30 cellular contexts compared by ENCODE assay signal in genomic region chr2:48886919-48887318, GRCh38.
"Had no signal": no experiment of that assay in that cellular context is flagged by ENCODE, and none has a peak within 500 bp of the region (broad histone marks: within the 10 kb centered on the region; RNA-seq: fewer than 3 reads in every experiment).

No MANE protein-coding gene starts in this region.

- H3K4me1 ChIP-seq: adrenal gland, body of pancreas, esophagus muscularis mucosa, foreskin keratinocyte, gastrocnemius medialis, heart left ventricle had no signal

- FAIRE-seq: colon had no signal

- ATAC-seq: activated CD4-positive, alpha-beta T cell treated with anti-CD3 and anti-CD28 coated beads for 36 hours; activated CD8-positive, alpha-beta memory T cell treated with anti-CD3 and anti-CD28 coated beads, Interleukin-2, amount 10 ng/mL, durations not matched to agents 7 days and 5 days; activated CD8-positive, alpha-beta T cell treated with anti-CD3 and anti-CD28 coated beads, Interleukin-2, amount 10 ng/mL, durations not matched to agents 7 days and 5 days; activated naive CD8-positive, alpha-beta T cell treated with anti-CD3 and anti-CD28 coated beads, Interleukin-2, amount 50 U/mL, for 24 hours; body of pancreas; effector memory CD8-positive, alpha-beta T cell; foreskin keratinocyte; gastrocnemius medialis; heart left ventricle had no signal

- H3K27ac ChIP-seq: adrenal gland, body of pancreas, esophagus muscularis mucosa, foreskin keratinocyte, gastrocnemius medialis, heart left ventricle had no signal

- H3K36me3 ChIP-seq: adrenal gland, esophagus muscularis mucosa, gastrocnemius medialis, heart left ventricle had no signal

- H3K4me3 ChIP-seq: adrenal gland, body of pancreas, esophagus muscularis mucosa, gastrocnemius medialis, heart left ventricle had no signal

- H3K9me3 ChIP-seq: adrenal gland, body of pancreas, esophagus muscularis mucosa, gastrocnemius medialis had no signal

- DNase-seq: activated CD4-positive, alpha-beta memory T cell treated with anti-CD3 and anti-CD28 coated beads for 36 hours; activated CD4-positive, alpha-beta T cell treated with anti-CD3 and anti-CD28 coated beads for 36 hours; activated CD4-positive, alpha-beta T cell treated with anti-CD3 and anti-CD28 coated beads, Interleukin-2, amount 10 ng/mL, durations not matched to agents 24 days and 14 days; activated CD4-positive, CD25-positive, alpha-beta regulatory T cell; activated CD4-positive, CD25-positive, alpha-beta regulatory T cell treated with anti-CD3 and anti-CD28 coated beads, Interleukin-2, amount 50 U/mL, for 72 hours; activated CD8-positive, alpha-beta memory T cell treated with anti-CD3 and anti-CD28 coated beads, Interleukin-2, amount 10 ng/mL, durations not matched to agents 7 days and 5 days; activated CD8-positive, alpha-beta memory T cell treated with anti-CD3 and anti-CD28 coated beads, Interleukin-2, amount 50 U/mL, for 4 hours; activated CD8-positive, alpha-beta T cell treated with anti-CD3 and anti-CD28 coated beads, Interleukin-2, amount 10 ng/mL, durations not matched to agents 7 days and 5 days; activated effector memory CD4-positive, alpha-beta T cell treated with anti-CD3 and anti-CD28 coated beads, Interleukin-2, amount 50 U/mL, for 16 hours; activated naive CD4-positive, alpha-beta T cell treated with anti-CD3 and anti-CD28 coated beads for 36 hours; activated naive CD8-positive, alpha-beta T cell treated with anti-CD3 and anti-CD28 coated beads for 36 hours; activated naive CD8-positive, alpha-beta T cell treated with anti-CD3 and anti-CD28 coated beads, Interleukin-2, amount 50 U/mL, for 24 hours; activated T-cell treated with anti-CD3 and anti-CD28 coated beads, Interleukin-2, amount 50 U/mL, for 1 hour; activated T-cell treated with anti-CD3 and anti-CD28 coated beads, Interleukin-2, amount 50 U/mL, for 48 hours; adrenal gland; amygdala; aorta; body of pancreas; caudate nucleus; cortex of kidney; dermis blood vessel endothelial cell; effector CD4-positive, alpha-beta T cell; effector memory CD8-positive, alpha-beta T cell; erythroblast; foreskin keratinocyte; gastrocnemius medialis; glutamatergic neuron; heart left ventricle had no signal

- H3K27me3 ChIP-seq: adrenal gland, body of pancreas, esophagus muscularis mucosa, foreskin keratinocyte, gastrocnemius medialis had no signal
